1 cellular context compared by ENCODE assay signal in the genomic region with DNA sequence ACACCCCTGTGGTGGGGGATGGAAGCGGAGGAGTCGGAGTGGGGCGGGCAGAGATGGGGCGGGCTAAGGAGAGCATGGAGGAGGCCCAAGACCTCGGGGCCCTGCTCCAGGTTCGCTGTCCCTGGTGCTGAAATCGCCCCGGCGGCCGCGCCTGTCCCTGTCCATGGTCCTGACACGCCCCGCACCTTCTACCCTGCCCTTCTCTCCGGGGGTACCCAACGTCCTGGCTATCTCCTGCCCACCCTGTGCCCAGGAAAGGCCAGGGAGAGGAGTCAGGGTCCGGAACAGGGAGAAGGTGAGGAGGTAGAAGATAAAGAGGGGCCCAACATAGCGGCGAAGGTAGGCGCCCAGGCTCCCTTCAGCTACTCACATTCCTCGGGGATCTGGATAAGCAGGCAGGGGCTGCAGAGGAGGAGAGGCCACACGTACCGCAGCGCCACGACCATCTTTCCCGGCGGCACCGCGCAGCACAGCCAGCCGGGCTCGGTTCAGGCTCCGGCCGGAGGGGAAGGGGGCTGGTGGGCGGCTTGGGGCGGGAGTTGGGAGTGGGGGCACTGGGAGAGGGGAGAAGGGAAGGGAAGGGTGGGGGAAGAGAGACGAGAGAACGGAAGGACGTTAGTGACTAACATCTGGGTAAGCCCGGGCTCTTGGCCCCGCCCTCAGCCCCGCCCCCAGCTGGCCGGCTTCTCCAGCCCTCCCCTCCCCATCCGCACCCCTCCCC.
TF ChIP-seq lines count a peak whose summit lies in the region.

No MANE protein-coding gene starts in this region.

TF ChIP-seq in HepG2, 621 proteins besides CTCF, POLR2A, EP300 and RAD21 (continued from another document and continues in another):
- TF ChIP-seq ZNF687 (CRISPR knock-in tag; IDR thresholded peaks at IDR 0.05), result peak; percentile 88
- TF ChIP-seq SMAD3 (CRISPR knock-in tag; IDR thresholded peaks at IDR 0.05), result peak; percentile 100
- TF ChIP-seq PAX8 (CRISPR knock-in tag; IDR thresholded peaks at IDR 0.05; ENCODE audit: borderline replicate concordance), result peak; percentile 100
- TF ChIP-seq, protein P1, sequence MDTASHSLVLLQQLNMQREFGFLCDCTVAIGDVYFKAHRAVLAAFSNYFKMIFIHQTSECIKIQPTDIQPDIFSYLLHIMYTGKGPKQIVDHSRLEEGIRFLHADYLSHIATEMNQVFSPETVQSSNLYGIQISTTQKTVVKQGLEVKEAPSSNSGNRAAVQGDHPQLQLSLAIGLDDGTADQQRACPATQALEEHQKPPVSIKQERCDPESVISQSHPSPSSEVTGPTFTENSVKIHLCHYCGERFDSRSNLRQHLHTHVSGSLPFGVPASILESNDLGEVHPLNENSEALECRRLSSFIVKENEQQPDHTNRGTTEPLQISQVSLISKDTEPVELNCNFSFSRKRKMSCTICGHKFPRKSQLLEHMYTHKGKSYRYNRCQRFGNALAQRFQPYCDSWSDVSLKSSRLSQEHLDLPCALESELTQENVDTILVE (CRISPR knock-in tag; IDR thresholded peaks at IDR 0.05), result peak; percentile 100
- peak; percentile 94 for TF ChIP-seq YEATS4 (CRISPR knock-in tag; IDR thresholded peaks at IDR 0.05; ENCODE audit: borderline replicate concordance)
- peak; percentile 99 for TF ChIP-seq CC2D1A (CRISPR knock-in tag; IDR thresholded peaks at IDR 0.05)
- TF ChIP-seq ZNF430 (CRISPR knock-in tag; IDR thresholded peaks at IDR 0.05), result peak; percentile 100
- TF ChIP-seq KDM2A (CRISPR knock-in tag; IDR thresholded peaks at IDR 0.05; ENCODE audit: borderline replicate concordance, low read depth), result peak; percentile 99
- TF ChIP-seq ZNF501 (CRISPR knock-in tag; IDR thresholded peaks at IDR 0.05), result peak; percentile 95
- peak; percentile 100 for TF ChIP-seq KLF15 (CRISPR knock-in tag; IDR thresholded peaks at IDR 0.05; ENCODE audit: borderline replicate concordance)
- no peak for TF ChIP-seq PLRG1 (conservative IDR thresholded peaks at IDR 0.05)
- peak; percentile 100 for TF ChIP-seq TOE1 (CRISPR knock-in tag; IDR thresholded peaks at IDR 0.05)
- no peak for TF ChIP-seq AGO1 (IDR thresholded peaks at IDR 0.05; ENCODE audit: low read depth, low read length, poor library complexity, severe bottlenecking)
- peak; percentile 92 for TF ChIP-seq SIX1 (CRISPR knock-in tag; IDR thresholded peaks at IDR 0.05; ENCODE audit: borderline replicate concordance)
- TF ChIP-seq, protein P2, sequence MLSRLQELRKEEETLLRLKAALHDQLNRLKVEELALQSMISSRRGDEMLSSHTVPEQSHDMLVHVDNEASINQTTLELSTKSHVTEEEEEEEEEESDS (CRISPR knock-in tag; IDR thresholded peaks at IDR 0.05; ENCODE audit: borderline replicate concordance), result peak; percentile 98
- TF ChIP-seq ZSCAN29 (CRISPR knock-in tag; conservative IDR thresholded peaks at IDR 0.05), result peak; percentile 84; the same call in 1 of the 2 replicates
- no peak for TF ChIP-seq SNRNP70 (IDR thresholded peaks at IDR 0.05; ENCODE audit: low read depth, low read length)
- TF ChIP-seq DDIT3 (CRISPR knock-in tag; IDR thresholded peaks at IDR 0.05), result peak; percentile 96; the same call in 1 of the 2 replicates
- peak; percentile 99 for TF ChIP-seq ZNF441 (CRISPR knock-in tag; IDR thresholded peaks at IDR 0.05; ENCODE audit: borderline replicate concordance)
- TF ChIP-seq CBX1 (IDR thresholded peaks at IDR 0.05; ENCODE audit: low read depth), result no peak
- peak; percentile 93 for TF ChIP-seq ZNF281 (CRISPR knock-in tag; IDR thresholded peaks at IDR 0.05; ENCODE audit: borderline replicate concordance)
- peak; percentile 94 for TF ChIP-seq MED1 (CRISPR knock-in tag; IDR thresholded peaks at IDR 0.05)
- peak; percentile 99 for TF ChIP-seq SMYD3 (CRISPR knock-in tag; IDR thresholded peaks at IDR 0.05)
- TF ChIP-seq ATF3 (CRISPR knock-in tag; IDR thresholded peaks at IDR 0.05), result peak; percentile 98
- TF ChIP-seq, protein P3, sequence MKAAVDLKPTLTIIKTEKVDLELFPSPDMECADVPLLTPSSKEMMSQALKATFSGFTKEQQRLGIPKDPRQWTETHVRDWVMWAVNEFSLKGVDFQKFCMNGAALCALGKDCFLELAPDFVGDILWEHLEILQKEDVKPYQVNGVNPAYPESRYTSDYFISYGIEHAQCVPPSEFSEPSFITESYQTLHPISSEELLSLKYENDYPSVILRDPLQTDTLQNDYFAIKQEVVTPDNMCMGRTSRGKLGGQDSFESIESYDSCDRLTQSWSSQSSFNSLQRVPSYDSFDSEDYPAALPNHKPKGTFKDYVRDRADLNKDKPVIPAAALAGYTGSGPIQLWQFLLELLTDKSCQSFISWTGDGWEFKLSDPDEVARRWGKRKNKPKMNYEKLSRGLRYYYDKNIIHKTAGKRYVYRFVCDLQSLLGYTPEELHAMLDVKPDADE (CRISPR knock-in tag; IDR thresholded peaks at IDR 0.05), result peak; percentile 100
- peak; percentile 99 for TF ChIP-seq ZNF367 (CRISPR knock-in tag; IDR thresholded peaks at IDR 0.05; ENCODE audit: borderline replicate concordance)
- peak; percentile 99 for TF ChIP-seq MAF1 (CRISPR knock-in tag; IDR thresholded peaks at IDR 0.05; ENCODE audit: borderline replicate concordance)
- peak; percentile 100 for TF ChIP-seq MEIS2 (CRISPR knock-in tag; IDR thresholded peaks at IDR 0.05)
- TF ChIP-seq, protein P4, sequence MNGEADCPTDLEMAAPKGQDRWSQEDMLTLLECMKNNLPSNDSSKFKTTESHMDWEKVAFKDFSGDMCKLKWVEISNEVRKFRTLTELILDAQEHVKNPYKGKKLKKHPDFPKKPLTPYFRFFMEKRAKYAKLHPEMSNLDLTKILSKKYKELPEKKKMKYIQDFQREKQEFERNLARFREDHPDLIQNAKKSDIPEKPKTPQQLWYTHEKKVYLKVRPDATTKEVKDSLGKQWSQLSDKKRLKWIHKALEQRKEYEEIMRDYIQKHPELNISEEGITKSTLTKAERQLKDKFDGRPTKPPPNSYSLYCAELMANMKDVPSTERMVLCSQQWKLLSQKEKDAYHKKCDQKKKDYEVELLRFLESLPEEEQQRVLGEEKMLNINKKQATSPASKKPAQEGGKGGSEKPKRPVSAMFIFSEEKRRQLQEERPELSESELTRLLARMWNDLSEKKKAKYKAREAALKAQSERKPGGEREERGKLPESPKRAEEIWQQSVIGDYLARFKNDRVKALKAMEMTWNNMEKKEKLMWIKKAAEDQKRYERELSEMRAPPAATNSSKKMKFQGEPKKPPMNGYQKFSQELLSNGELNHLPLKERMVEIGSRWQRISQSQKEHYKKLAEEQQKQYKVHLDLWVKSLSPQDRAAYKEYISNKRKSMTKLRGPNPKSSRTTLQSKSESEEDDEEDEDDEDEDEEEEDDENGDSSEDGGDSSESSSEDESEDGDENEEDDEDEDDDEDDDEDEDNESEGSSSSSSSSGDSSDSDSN (CRISPR knock-in tag; IDR thresholded peaks at IDR 0.05), result peak; percentile 53; the same call in 1 of the 2 replicates
- TF ChIP-seq ELF4 (CRISPR knock-in tag; IDR thresholded peaks at IDR 0.05; ENCODE audit: borderline replicate concordance), result peak; percentile 93
- peak; percentile 100 for TF ChIP-seq BRCA1 (CRISPR knock-in tag; IDR thresholded peaks at IDR 0.05)
- peak; percentile 99 for TF ChIP-seq ZNF296 (CRISPR knock-in tag; conservative IDR thresholded peaks at IDR 0.05)
- TF ChIP-seq ZBTB43 (CRISPR knock-in tag; conservative IDR thresholded peaks at IDR 0.05), result peak; percentile 99
- TF ChIP-seq ZNF510 (CRISPR knock-in tag; IDR thresholded peaks at IDR 0.05; ENCODE audit: low read depth), result peak; percentile 100
- no peak for TF ChIP-seq ZNF282 (IDR thresholded peaks at IDR 0.05; ENCODE audit: partially characterized antibody)
- TF ChIP-seq ZNF577 (CRISPR knock-in tag; IDR thresholded peaks at IDR 0.05; ENCODE audit: borderline replicate concordance, low read depth), result peak; percentile 98; the same call in 1 of the 2 replicates
- TF ChIP-seq HDAC6 (IDR thresholded peaks at IDR 0.05; ENCODE audit: low read depth, low read length), result no peak
- TF ChIP-seq, protein P5, sequence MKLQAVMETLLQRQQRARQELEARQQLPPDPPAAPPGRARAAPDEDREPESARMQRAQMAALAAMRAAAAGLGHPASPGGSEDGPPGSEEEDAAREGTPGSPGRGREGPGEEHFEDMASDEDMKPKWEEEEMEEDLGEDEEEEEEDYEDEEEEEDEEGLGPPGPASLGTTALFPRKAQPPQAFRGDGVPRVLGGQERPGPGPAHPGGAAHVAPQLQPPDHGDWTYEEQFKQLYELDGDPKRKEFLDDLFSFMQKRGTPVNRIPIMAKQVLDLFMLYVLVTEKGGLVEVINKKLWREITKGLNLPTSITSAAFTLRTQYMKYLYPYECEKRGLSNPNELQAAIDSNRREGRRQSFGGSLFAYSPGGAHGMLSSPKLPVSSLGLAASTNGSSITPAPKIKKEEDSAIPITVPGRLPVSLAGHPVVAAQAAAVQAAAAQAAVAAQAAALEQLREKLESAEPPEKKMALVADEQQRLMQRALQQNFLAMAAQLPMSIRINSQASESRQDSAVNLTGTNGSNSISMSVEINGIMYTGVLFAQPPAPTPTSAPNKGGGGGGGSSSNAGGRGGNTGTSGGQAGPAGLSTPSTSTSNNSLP (IDR thresholded peaks at IDR 0.05; ENCODE audit: low read depth, low read length), result no peak
- TF ChIP-seq, protein P6, sequence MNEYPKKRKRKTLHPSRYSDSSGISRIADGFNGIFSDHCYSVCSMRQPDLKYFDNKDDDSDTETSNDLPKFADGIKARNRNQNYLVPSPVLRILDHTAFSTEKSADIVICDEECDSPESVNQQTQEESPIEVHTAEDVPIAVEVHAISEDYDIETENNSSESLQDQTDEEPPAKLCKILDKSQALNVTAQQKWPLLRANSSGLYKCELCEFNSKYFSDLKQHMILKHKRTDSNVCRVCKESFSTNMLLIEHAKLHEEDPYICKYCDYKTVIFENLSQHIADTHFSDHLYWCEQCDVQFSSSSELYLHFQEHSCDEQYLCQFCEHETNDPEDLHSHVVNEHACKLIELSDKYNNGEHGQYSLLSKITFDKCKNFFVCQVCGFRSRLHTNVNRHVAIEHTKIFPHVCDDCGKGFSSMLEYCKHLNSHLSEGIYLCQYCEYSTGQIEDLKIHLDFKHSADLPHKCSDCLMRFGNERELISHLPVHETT (CRISPR knock-in tag; conservative IDR thresholded peaks at IDR 0.05), result peak; percentile 98
- TF ChIP-seq, protein P7, sequence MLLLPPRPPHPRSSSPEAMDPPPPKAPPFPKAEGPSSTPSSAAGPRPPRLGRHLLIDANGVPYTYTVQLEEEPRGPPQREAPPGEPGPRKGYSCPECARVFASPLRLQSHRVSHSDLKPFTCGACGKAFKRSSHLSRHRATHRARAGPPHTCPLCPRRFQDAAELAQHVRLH (CRISPR knock-in tag; IDR thresholded peaks at IDR 0.05; ENCODE audit: borderline replicate concordance, low read depth), result peak; percentile 100
- TF ChIP-seq AGO2 (optimal IDR thresholded peaks at IDR 0.05; ENCODE audit: low read depth, low read length), result no peak
